ENCODE assay signal across 27 cellular contexts in genomic region chr11:132217856-132218255, GRCh38.
"Had no signal": no experiment of that assay in that cellular context is flagged by ENCODE, and none has a peak within 500 bp of the region (broad histone marks: within the 10 kb centered on the region; RNA-seq: fewer than 3 reads in every experiment).

No MANE protein-coding gene starts in this region.

- H3K4me3 ChIP-seq: adrenal gland, PC-9, SJCRH30, SK-N-MC had no signal

- H3K4me2 ChIP-seq: KMS-11, PC-9 had no signal

- H3K9me3 Mint-ChIP-seq: activated CD8-positive, alpha-beta T cell treated with anti-CD3 and anti-CD28 coated beads for 36 hours; activated naive CD4-positive, alpha-beta T cell treated with anti-CD3 and anti-CD28 coated beads, Interleukin-2, amount 50 U/mL, for 24 hours had no signal

- H2AFZ ChIP-seq: PC-9 had no signal

- H3K27ac ChIP-seq: adrenal gland, brain microvascular endothelial cell, KMS-11, PC-9, RWPE1, SJCRH30, SK-N-MC had no signal

- H3K9ac ChIP-seq: KMS-11 had no signal

- H3K36me3 Mint-ChIP-seq: activated naive CD4-positive, alpha-beta T cell treated with anti-CD3 and anti-CD28 coated beads, Interleukin-2, amount 50 U/mL, for 24 hours; activated naive CD8-positive, alpha-beta T cell treated with anti-CD3 and anti-CD28 coated beads, Interleukin-2, amount 10 ng/mL, durations not matched to agents 7 days and 5 days had no signal

- H3K27ac Mint-ChIP-seq: activated CD4-positive, alpha-beta T cell treated with anti-CD3 and anti-CD28 coated beads, Interleukin-2, amount 10 ng/mL, durations not matched to agents 24 days and 14 days; activated CD8-positive, alpha-beta T cell treated with anti-CD3 and anti-CD28 coated beads for 36 hours; activated naive CD4-positive, alpha-beta T cell treated with anti-CD3 and anti-CD28 coated beads, Interleukin-2, amount 50 U/mL, for 24 hours; activated naive CD8-positive, alpha-beta T cell treated with anti-CD3 and anti-CD28 coated beads, Interleukin-2, amount 10 ng/mL, durations not matched to agents 7 days and 5 days; activated T-cell treated with anti-CD3 and anti-CD28 coated beads, Interleukin-2, amount 50 U/mL, for 24 hours; activated T-helper 2 cell treated with anti-CD3 and anti-CD28 coated beads, Interferon-gamma antibody, Interleukin-2, Interleukin-4, amounts not matched to agents 10 μg/mL and 5 μg/mL and 100 μg/mL, durations not matched to agents 14 hours and 24 hours and 36 hours had no signal

- H3K9me3 ChIP-seq: adrenal gland, SJCRH30 had no signal

- ATAC-seq: activated CD8-positive, alpha-beta T cell treated with anti-CD3 and anti-CD28 coated beads for 36 hours had no signal

- DNase-seq: activated CD4-positive, alpha-beta T cell treated with anti-CD3 and anti-CD28 coated beads, Interleukin-2, amount 10 ng/mL, durations not matched to agents 24 days and 14 days; activated CD4-positive, alpha-beta T cell treated with anti-CD3 and anti-CD28 coated beads, Interleukin-2, amount 50 U/mL, for 4 hours; activated CD8-positive, alpha-beta T cell treated with anti-CD3 and anti-CD28 coated beads for 36 hours; activated gamma-delta T cell; activated naive CD4-positive, alpha-beta T cell treated with Interleukin-2 at 50 U/mL for 16 hours; activated naive CD8-positive, alpha-beta T cell treated with anti-CD3 and anti-CD28 coated beads, Interleukin-2, amount 10 ng/mL, durations not matched to agents 7 days and 5 days; activated T-cell treated with anti-CD3 and anti-CD28 coated beads, Interleukin-2, amount 50 U/mL, for 24 hours; adrenal gland; anterior cingulate cortex; brain microvascular endothelial cell; MM.1S; MV-4-11; NCI-H1092; NCI-H1436 treated with DMSO at 0.1 percent for 48 hours; NCI-H1694 treated with DMSO at 0.1 percent for 48 hours; NCI-H2029; NCI-H345; NCI-H524 treated with DMSO at 0.1 percent for 48 hours; PC-9; SHP77; SJCRH30; T1000 had no signal

- H3K27me3 ChIP-seq: adrenal gland, brain microvascular endothelial cell, SJCRH30 had no signal

- H3K4me1 Mint-ChIP-seq: activated CD4-positive, alpha-beta T cell treated with anti-CD3 and anti-CD28 coated beads, Interleukin-2, amount 10 ng/mL, durations not matched to agents 24 days and 14 days; activated naive CD4-positive, alpha-beta T cell treated with anti-CD3 and anti-CD28 coated beads, Interleukin-2, amount 50 U/mL, for 24 hours; activated naive CD8-positive, alpha-beta T cell treated with anti-CD3 and anti-CD28 coated beads, Interleukin-2, amount 10 ng/mL, durations not matched to agents 7 days and 5 days had no signal

- H3K4me3 Mint-ChIP-seq: activated CD4-positive, alpha-beta T cell treated with anti-CD3 and anti-CD28 coated beads, Interleukin-2, amount 10 ng/mL, durations not matched to agents 24 days and 14 days; activated CD8-positive, alpha-beta T cell treated with anti-CD3 and anti-CD28 coated beads for 36 hours; activated naive CD4-positive, alpha-beta T cell treated with anti-CD3 and anti-CD28 coated beads, Interleukin-2, amount 50 U/mL, for 24 hours; activated naive CD8-positive, alpha-beta T cell treated with anti-CD3 and anti-CD28 coated beads, Interleukin-2, amount 10 ng/mL, durations not matched to agents 7 days and 5 days; activated T-cell treated with anti-CD3 and anti-CD28 coated beads, Interleukin-2, amount 50 U/mL, for 24 hours had no signal

- H3K36me3 ChIP-seq: adrenal gland, brain microvascular endothelial cell, SJCRH30 had no signal

- H3K27me3 Mint-ChIP-seq: activated CD4-positive, alpha-beta T cell treated with anti-CD3 and anti-CD28 coated beads, Interleukin-2, amount 10 ng/mL, durations not matched to agents 24 days and 14 days; activated CD8-positive, alpha-beta T cell treated with anti-CD3 and anti-CD28 coated beads for 36 hours; activated naive CD4-positive, alpha-beta T cell treated with anti-CD3 and anti-CD28 coated beads, Interleukin-2, amount 50 U/mL, for 24 hours; activated naive CD8-positive, alpha-beta T cell treated with anti-CD3 and anti-CD28 coated beads, Interleukin-2, amount 10 ng/mL, durations not matched to agents 7 days and 5 days; activated T-cell treated with anti-CD3 and anti-CD28 coated beads, Interleukin-2, amount 50 U/mL, for 24 hours had no signal

- H3K4me1 ChIP-seq: adrenal gland, SJCRH30 had no signal
